9 cellular contexts compared by ENCODE assay signal in genomic region chr1:38989979-38990378, GRCh38. TPM values are rescaled to one million over a fixed set of nuclear protein-coding genes. Genes with fewer than 3 reads are reported as not detected.
DNase-seq lines count a peak whose midpoint lies in the region; ATAC-seq and TF ChIP-seq lines count a peak whose summit lies in the region.
"Had no signal": no experiment of that assay in that cellular context is flagged by ENCODE, and none has a peak within 500 bp of the region (broad histone marks: within the 10 kb centered on the region; RNA-seq: fewer than 3 reads in every experiment).

No MANE protein-coding gene starts in this region.

- H3K9ac ChIP-seq in adipocyte (ENCODE audit: low read length) (peak overlapping the region; percentile 83), mesendoderm (ENCODE audit: low read length) (peak overlapping the region; percentile 72)

- DNase-seq in heart right ventricle (no peak), Right ventricle myocardium inferior (ENCODE audit: missing footprints) (no peak), adipocyte (ENCODE audit: low read depth) (no peak), mesendoderm (no peak), type B pancreatic cell (ENCODE audit: extremely low spot score, unreplicated experiment) (no peak), prostate gland (ENCODE audit: low spot score) (no peak), NCI-H1092 (lab: John Stamatoyannopoulos, UW) (no peak)
- DNase-seq: stimulated activated CD4-positive, alpha-beta T cell treated with anti-CD3 and anti-CD28 coated beads, Interleukin-15, amount 100 ng/mL, for 24 hours had no signal

- H3K4me3 ChIP-seq in heart right ventricle (peak overlapping the region in 1 of 10 donors; percentile 97), adipocyte (ENCODE audit: low read length) (peak overlapping the region; percentile 82), mesendoderm (ENCODE audit: low read length) (no peak overlapping the region), prostate gland (no peak overlapping the region)

- 63 to 69% methylated on average over 2 of the region's 2 CpGs for WGBS in heart right ventricle, 2 donors
- WGBS in mesendoderm (ENCODE audit: extremely low coverage, insufficient coverage, low lambda C conversion rate) = no CpG with 5 or more reads among the region's 2 CpGs
- WGBS in prostate gland = 72% methylated on average over 2 of the region's 2 CpGs

- peaks cover 38% of the 10 kb centered on the region for H3K79me2 ChIP-seq in mesendoderm (ENCODE audit: control insufficient read depth, insufficient read depth, low read length)

- H3K36me3 Mint-ChIP-seq in type B pancreatic cell = peaks cover 13% of the 10 kb centered on the region

- H3K27ac ChIP-seq in heart right ventricle (peak overlapping the region in 9 of 10 donors; percentile 94 to 98 (median 97)), mesendoderm (ENCODE audit: low read depth, low read length) (peak overlapping the region; percentile 79), prostate gland (peak overlapping the region in 1 of 2 donors; percentile 95)

- ATAC-seq in heart right ventricle (no peak), Right ventricle myocardium inferior (no peak), GM18511 (IDR thresholded peaks at IDR 0.05; ENCODE audit: unreplicated experiment) (no peak)

- no peak overlapping the region for H3K4ac ChIP-seq in mesendoderm (ENCODE audit: low read depth, low read length)

- peak overlapping the region; percentile 80 for H3K4me3 Mint-ChIP-seq in type B pancreatic cell

- H3K36me3 ChIP-seq in heart right ventricle (peaks cover 0 to 22% (median 0%) of the 10 kb centered on the region in 9 donors), adipocyte (ENCODE audit: control insufficient read depth, insufficient read depth, low read length, severe bottlenecking) (peaks cover 10% of the 10 kb centered on the region), mesendoderm (ENCODE audit: control insufficient read depth, insufficient read depth, low read length) (no peaks in the 10 kb centered on the region), prostate gland (no peaks in the 10 kb centered on the region)

- peak overlapping the region; percentile 25 for H2BK15ac ChIP-seq in mesendoderm (replicated peaks; ENCODE audit: low read depth)

- H3K4me1 Mint-ChIP-seq in type B pancreatic cell (ENCODE audit: unreplicated experiment) = peaks cover 25% of the 10 kb centered on the region

- no peak overlapping the region for H3K4me2 ChIP-seq in mesendoderm (ENCODE audit: low read length)

- H3K9me3 ChIP-seq in heart right ventricle (no peaks in the 10 kb centered on the region), adipocyte (ENCODE audit: control insufficient read depth, low read length) (no peaks in the 10 kb centered on the region), prostate gland (no peaks in the 10 kb centered on the region)

- intact Hi-C loops in heart right ventricle (cut with DNase I) = loop anchor here in 8 of 10 donors (5.0 to 10.0 kb wide), 6 partner anchors 37 to 133 kb away; partner anchors contain the start of genes MYCBP (in 4 of the 8), NDUFS5 (in 2 of the 8), RRAGC (in 2 of the 8) and RHBDL2 (in 1 of the 8)
- intact Hi-C loops in Right ventricle myocardium inferior (cut with DNase I) = loop anchor here (5.0 kb wide), 3 partner anchors 37 to 133 kb away; partner anchors contain the start of genes MYCBP, NDUFS5 and RRAGC
- intact Hi-C loops in prostate gland (cut with DNase I) = loop anchor here (5.0 kb wide), 1 partner anchor 133 kb away; the partner anchor contains the start of gene RRAGC

- no peaks in the 10 kb centered on the region for H3K27me3 ChIP-seq in heart right ventricle
- H3K27me3 ChIP-seq in adipocyte (replicated peaks; ENCODE audit: control insufficient read depth, insufficient read depth, low read length) = no peaks in the 10 kb centered on the region
- no peaks in the 10 kb centered on the region for H3K27me3 ChIP-seq in mesendoderm (ENCODE audit: insufficient read depth, low read length, poor library complexity)
- H3K27me3 ChIP-seq in prostate gland (replicated peaks; ENCODE audit: insufficient read depth) = no peaks in the 10 kb centered on the region

- peak overlapping the region; percentile 81 for H3K27ac Mint-ChIP-seq in type B pancreatic cell

- H3K4me1 ChIP-seq in heart right ventricle (peaks cover 0 to 38% (median 27%) of the 10 kb centered on the region in 9 donors), adipocyte (ENCODE audit: control insufficient read depth, insufficient read depth, low read length) (peaks cover 27% of the 10 kb centered on the region), mesendoderm (ENCODE audit: control insufficient read depth, low read depth, low read length) (peaks cover 5% of the 10 kb centered on the region), prostate gland (replicated peaks) (peaks cover 6% of the 10 kb centered on the region)

- no peaks in the 10 kb centered on the region for H3K27me3 Mint-ChIP-seq in type B pancreatic cell

- H3K18ac ChIP-seq in mesendoderm (ENCODE audit: low read length) = peak overlapping the region; percentile 92

- H2BK120ac ChIP-seq in mesendoderm (ENCODE audit: low read depth, low read length) = peak overlapping the region; percentile 34

- H4K5ac ChIP-seq in mesendoderm (ENCODE audit: low read length) = no peak overlapping the region

- H3K56ac ChIP-seq in mesendoderm (ENCODE audit: low read length) = peak overlapping the region; percentile 86

- H3K23ac ChIP-seq in mesendoderm (ENCODE audit: low read length) = no peak overlapping the region

- no peaks in the 10 kb centered on the region for H3K9me3 Mint-ChIP-seq in type B pancreatic cell

- H2BK5ac ChIP-seq in mesendoderm (ENCODE audit: low read length) = no peak overlapping the region

- no peak for TF ChIP-seq CTCF in heart right ventricle (IDR thresholded peaks at IDR 0.05)
- TF ChIP-seq CTCF in type B pancreatic cell (conservative IDR thresholded peaks at IDR 0.05) = no peak
- TF ChIP-seq CTCF in prostate gland (IDR thresholded peaks at IDR 0.05) = no peak

- peak overlapping the region; percentile 30 for H4K8ac ChIP-seq in mesendoderm (ENCODE audit: low read depth, low read length)

- H2AK5ac ChIP-seq in mesendoderm (ENCODE audit: low read length) = no peak overlapping the region

- TF ChIP-seq POLR2A in prostate gland (IDR thresholded peaks at IDR 0.05) = no peak

- H3K79me1 ChIP-seq in mesendoderm (ENCODE audit: low read length) = no peaks in the 10 kb centered on the region

RNA-seq across cellular contexts. Expression of gene AKIRIN1, which starts 1.1 kb away (rescaled TPM):
- 10 to 100 TPM; 47.3 to 73.8 (median 58.8) TPM for total RNA-seq in heart right ventricle
- 10 to 100 TPM; 12.9 to 29.9 TPM for polyA plus RNA-seq in heart right ventricle
- total RNA-seq in Right ventricle myocardium inferior = 65.7 TPM
- polyA plus RNA-seq in mesendoderm (2013, experiment 1 of 2) = 153 TPM
- polyA plus RNA-seq in mesendoderm (2013, experiment 2 of 2) = 155 TPM
- total RNA-seq in type B pancreatic cell (ENCODE audit: low replicate concordance) = 67.4 and 73.0 TPM in 2 replicates
- total RNA-seq in prostate gland = 100 to 1,000 TPM in 1 of 2 donors, 10 to 100 TPM in 1; 55.7 to 108 TPM

RNA-seq across cellular contexts. Expression of gene NDUFS5, which starts 36.2 kb away (rescaled TPM):
- 100 to 1,000 TPM; 303 to 646 (median 513) TPM for total RNA-seq in heart right ventricle
- 1,000 to 10,000 TPM; 1,540 to 6,035 TPM for polyA plus RNA-seq in heart right ventricle
- 776 TPM for total RNA-seq in Right ventricle myocardium inferior
- 863 TPM for polyA plus RNA-seq in mesendoderm (2013, experiment 1 of 2)
- 889 TPM for polyA plus RNA-seq in mesendoderm (2013, experiment 2 of 2)
- 212 and 252 TPM in 2 replicates for total RNA-seq in type B pancreatic cell (ENCODE audit: low replicate concordance)
- 100 to 1,000 TPM; 310 to 473 TPM for total RNA-seq in prostate gland

RNA-seq across cellular contexts. Expression of gene RHBDL2, which starts 48.3 kb away (rescaled TPM):
- total RNA-seq in heart right ventricle (under 1 TPM in 2 of 10 donors, not detected in 8; 0.11 to 0.37 TPM), Right ventricle myocardium inferior (0.14 TPM), type B pancreatic cell (ENCODE audit: low replicate concordance) (0.80 and 1.2 TPM in 2 replicates), prostate gland (1 to 10 TPM; 3.5 to 7.7 TPM)
- polyA plus RNA-seq in heart right ventricle = under 1 TPM; 0.30 to 0.51 TPM
- 0.13 TPM for polyA plus RNA-seq in mesendoderm (2013, experiment 1 of 2)
- polyA plus RNA-seq in mesendoderm (2013, experiment 2 of 2) = 0.13 TPM
